20 cellular contexts compared by ENCODE assay signal in the genomic region with DNA sequence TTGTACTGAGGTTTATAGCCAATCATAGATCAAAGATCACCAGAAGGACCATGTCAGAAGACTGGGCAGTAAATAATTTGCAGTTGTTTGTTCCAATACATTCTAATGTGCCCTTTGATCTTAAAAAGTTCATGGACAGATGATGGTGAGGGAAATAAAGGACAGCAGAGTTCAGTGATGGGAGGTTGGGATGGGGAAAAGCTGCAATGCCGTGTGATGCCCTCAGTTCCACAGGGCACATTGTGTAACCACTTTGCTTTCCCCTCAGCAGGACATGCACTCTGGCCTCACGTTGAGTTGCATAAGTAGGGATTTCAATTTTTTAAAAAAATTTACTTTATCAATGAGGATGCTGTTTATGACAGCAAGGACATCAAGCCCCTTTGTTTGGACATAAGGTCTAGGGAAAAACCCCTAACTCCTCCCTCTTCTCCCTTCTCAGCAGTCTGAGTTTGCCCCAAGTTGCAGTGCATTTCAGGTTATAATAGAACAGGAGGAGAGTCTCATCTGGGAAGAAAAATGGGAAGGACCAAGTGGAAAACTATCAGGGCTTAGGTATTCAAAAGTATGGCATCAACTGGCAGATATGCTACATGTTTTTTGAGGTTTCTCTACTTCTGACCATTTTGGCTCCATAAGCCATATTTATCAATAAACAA.
DNase-seq lines count a peak whose midpoint lies in the region; ATAC-seq and TF ChIP-seq lines count a peak whose summit lies in the region.
"Had no signal": no experiment of that assay in that cellular context is flagged by ENCODE, and none has a peak within 500 bp of the region (broad histone marks: within the 10 kb centered on the region; RNA-seq: fewer than 3 reads in every experiment).

No MANE protein-coding gene starts in this region.

- H3K4me3 Mint-ChIP-seq in GM23338: no peak overlapping the region
- H3K4me3 Mint-ChIP-seq: B cell; CD4-positive, CD25-positive, alpha-beta regulatory T cell; CD8-positive, alpha-beta T cell; H9 had no signal

- H3K9me2 ChIP-seq in GM23338 (ENCODE audit: insufficient read depth) (peaks cover 15% of the 10 kb centered on the region; the same call in 1 of the 2 replicates), hepatocyte (replicated peaks; ENCODE audit: insufficient read depth) (no peaks in the 10 kb centered on the region)

- no peaks in the 10 kb centered on the region for H3K27me3 ChIP-seq in GM23338 (ENCODE audit: insufficient read depth)
- H3K27me3 ChIP-seq in hepatocyte: no peaks in the 10 kb centered on the region
- H3K27me3 ChIP-seq in liver (ENCODE audit: control insufficient read depth in 4 of 4, insufficient read depth in 4 of 4, low read length in 3 of 4): no peaks in the 10 kb centered on the region
- no peaks in the 10 kb centered on the region for H3K27me3 ChIP-seq in smooth muscle cell (ENCODE audit: low read depth)
- H3K27me3 ChIP-seq: BLaER1 had no signal

- peaks cover 1% of the 10 kb centered on the region for H3K27me3 Mint-ChIP-seq in GM23338 (ENCODE audit: insufficient read depth, low read depth, poor library complexity)

- no peaks in the 10 kb centered on the region for H3F3A ChIP-seq in GM23338 (replicated peaks; ENCODE audit: low read depth)
- H3F3A ChIP-seq in smooth muscle cell (ENCODE audit: low read depth): no peaks in the 10 kb centered on the region

- H3K4me3 ChIP-seq in GM23338 (no peak overlapping the region), hepatocyte (no peak overlapping the region), liver (ENCODE audit: low read depth in 1 of 3, low read length in 3 of 3) (no peak overlapping the region), smooth muscle cell (no peak overlapping the region)
- H3K4me3 ChIP-seq: BLaER1, GM23248 had no signal

- H3K79me2 ChIP-seq in GM23338 (replicated peaks; ENCODE audit: insufficient read depth) (no peaks in the 10 kb centered on the region), hepatocyte (no peaks in the 10 kb centered on the region), smooth muscle cell (ENCODE audit: low read depth) (no peaks in the 10 kb centered on the region)

- H3K27ac Mint-ChIP-seq in GM23338: no peak overlapping the region
- H3K27ac Mint-ChIP-seq: B cell; CD4-positive, CD25-positive, alpha-beta regulatory T cell; CD8-positive, alpha-beta T cell; H9 had no signal

- peak overlapping the region in 1 of 2 donors; percentile 14 for H3K9ac ChIP-seq in liver (ENCODE audit: low read depth in 1 of 2, low read length in 2 of 2)
- H3K9ac ChIP-seq in smooth muscle cell (ENCODE audit: low read depth): peak overlapping the region; percentile 16
- H3K9ac ChIP-seq: BLaER1, GM23248 had no signal

- no peaks in the 10 kb centered on the region for H3K4me1 Mint-ChIP-seq in GM23338
- H3K4me1 Mint-ChIP-seq: B cell; CD4-positive, CD25-positive, alpha-beta regulatory T cell had no signal

- H3K9me3 ChIP-seq in hepatocyte (ENCODE audit: low read depth) (no peaks in the 10 kb centered on the region), liver (ENCODE audit: control insufficient read depth in 4 of 4, low read length in 3 of 4) (no peaks in the 10 kb centered on the region), smooth muscle cell (replicated peaks; ENCODE audit: low read depth) (no peaks in the 10 kb centered on the region)
- H3K9me3 ChIP-seq: Caco-2 had no signal

- H3K27ac ChIP-seq in GM23338 (ENCODE audit: low read depth): no peak overlapping the region
- H3K27ac ChIP-seq in hepatocyte: peak overlapping the region; percentile 5
- peak overlapping the region; percentile 96 to 98 for H3K27ac ChIP-seq in liver (ENCODE audit: low read depth in 1 of 2, low read length in 2 of 2)
- peak overlapping the region; percentile 57 for H3K27ac ChIP-seq in smooth muscle cell (ENCODE audit: low read depth)
- H3K27ac ChIP-seq: 22Rv1, BLaER1, C4-2B, GM23248 had no signal

- no peaks in the 10 kb centered on the region; the same call in 2 of the 3 replicates for H3K36me3 Mint-ChIP-seq in GM23338 (ENCODE audit: low read depth)
- H3K36me3 Mint-ChIP-seq: CD4-positive, CD25-positive, alpha-beta regulatory T cell; CD8-positive, alpha-beta T cell had no signal

- TF ChIP-seq CTCF in GM23338 (conservative IDR thresholded peaks at IDR 0.05; ENCODE audit: low read depth in 2 of 2): no peak
- no peak for TF ChIP-seq CTCF in hepatocyte (IDR thresholded peaks at IDR 0.05; ENCODE audit: poor library complexity)
- no peak for TF ChIP-seq CTCF in liver (IDR thresholded peaks at IDR 0.05; ENCODE audit: low read depth, low read length, missing input control)
- TF ChIP-seq CTCF in smooth muscle cell (IDR thresholded peaks at IDR 0.05; ENCODE audit: borderline replicate concordance, insufficient read depth, poor library complexity, severe bottlenecking): no peak

- DNase-seq in GM23338 (ENCODE audit: low spot score) (no peak), hepatocyte (ENCODE audit: low spot score) (peak; percentile 27), smooth muscle cell (lab: John Stamatoyannopoulos, UW; ENCODE audit: unreplicated experiment) (no peak), DMS 273 treated with DMSO at 0.1 percent for 48 hours (lab: John Stamatoyannopoulos, UW) (no peak), DMS114 treated with DMSO at 0.1 percent for 48 hours (lab: John Stamatoyannopoulos, UW; ENCODE audit: unreplicated experiment) (no peak)
- DNase-seq: Caco-2; CD4-positive, CD25-positive, alpha-beta regulatory T cell; CD8-positive, alpha-beta T cell; DMS79 treated with DMSO at 0.1 percent for 48 hours; GF-D8; H9 had no signal

- H3K4me1 ChIP-seq in GM23338 (ENCODE audit: insufficient read depth) (no peaks in the 10 kb centered on the region), hepatocyte (ENCODE audit: insufficient read depth) (no peaks in the 10 kb centered on the region), liver (ENCODE audit: control insufficient read depth in 4 of 4, insufficient read depth in 4 of 4, low read length in 3 of 4) (peaks cover 1 to 25% (median 8%) of the 10 kb centered on the region in 4 donors), smooth muscle cell (ENCODE audit: low read depth) (no peaks in the 10 kb centered on the region)
- H3K4me1 ChIP-seq: BLaER1, Caco-2 had no signal

- H3K4me2 ChIP-seq in GM23338 (no peak overlapping the region), hepatocyte (no peak overlapping the region), smooth muscle cell (peak overlapping the region; percentile 51)
- H3K4me2 ChIP-seq: BLaER1 had no signal

- TF ChIP-seq RAD21 in liver (IDR thresholded peaks at IDR 0.05): peak; percentile 66 to 70

- H4K20me1 ChIP-seq in GM23338 (replicated peaks; ENCODE audit: insufficient read depth) (no peaks in the 10 kb centered on the region), hepatocyte (ENCODE audit: insufficient read depth, poor library complexity, severe bottlenecking) (no peaks in the 10 kb centered on the region), smooth muscle cell (ENCODE audit: low read depth) (no peaks in the 10 kb centered on the region)
- H4K20me1 ChIP-seq: BLaER1 had no signal

- WGBS in hepatocyte (ENCODE audit: low lambda C conversion rate, missing lambda C conversion rate): 86% methylated on average over 2 of the region's 2 CpGs
- 33% methylated on average over 2 of the region's 2 CpGs for WGBS in liver
- WGBS in smooth muscle cell (ENCODE audit: low lambda C conversion rate): 83% methylated on average over 2 of the region's 2 CpGs

- H3K36me3 ChIP-seq in GM23338 (ENCODE audit: insufficient read depth) (no peaks in the 10 kb centered on the region), hepatocyte (replicated peaks; ENCODE audit: insufficient read depth, low read depth) (no peaks in the 10 kb centered on the region), liver (ENCODE audit: control insufficient read depth in 4 of 4, insufficient read depth in 3 of 4, low read depth in 1 of 4, low read length in 3 of 4) (no peaks in the 10 kb centered on the region), smooth muscle cell (ENCODE audit: low read depth) (no peaks in the 10 kb centered on the region)
- H3K36me3 ChIP-seq: BLaER1 had no signal

- peaks cover 25% of the 10 kb centered on the region for H3K9me3 Mint-ChIP-seq in GM23338

- ATAC-seq in GM23338 (no peak), GM18858 (IDR thresholded peaks at IDR 0.05; ENCODE audit: unreplicated experiment) (no peak), HG03159 (IDR thresholded peaks at IDR 0.05; ENCODE audit: unreplicated experiment) (no peak)
- ATAC-seq: CD8-positive, alpha-beta T cell; HCT116 had no signal

- H2AFZ ChIP-seq in GM23338 (peak overlapping the region; percentile 83; the same call in 1 of the 2 replicates), hepatocyte (no peak overlapping the region), smooth muscle cell (ENCODE audit: low read depth) (no peak overlapping the region)
- H2AFZ ChIP-seq: GM23248 had no signal

TF ChIP-seq in GM23338, 12 proteins besides CTCF, POLR2A, EP300 and RAD21 (continues in another document):
- no peak for TF ChIP-seq EZH2 (IDR thresholded peaks at IDR 0.05; ENCODE audit: low read depth, unreplicated experiment)
- TF ChIP-seq, protein P1, sequence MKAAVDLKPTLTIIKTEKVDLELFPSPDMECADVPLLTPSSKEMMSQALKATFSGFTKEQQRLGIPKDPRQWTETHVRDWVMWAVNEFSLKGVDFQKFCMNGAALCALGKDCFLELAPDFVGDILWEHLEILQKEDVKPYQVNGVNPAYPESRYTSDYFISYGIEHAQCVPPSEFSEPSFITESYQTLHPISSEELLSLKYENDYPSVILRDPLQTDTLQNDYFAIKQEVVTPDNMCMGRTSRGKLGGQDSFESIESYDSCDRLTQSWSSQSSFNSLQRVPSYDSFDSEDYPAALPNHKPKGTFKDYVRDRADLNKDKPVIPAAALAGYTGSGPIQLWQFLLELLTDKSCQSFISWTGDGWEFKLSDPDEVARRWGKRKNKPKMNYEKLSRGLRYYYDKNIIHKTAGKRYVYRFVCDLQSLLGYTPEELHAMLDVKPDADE (IDR thresholded peaks at IDR 0.05): no peak
- no peak for TF ChIP-seq STAT1 (IDR thresholded peaks at IDR 0.05; ENCODE audit: unreplicated experiment)
- TF ChIP-seq CREB1 (CRISPR knock-in tag; IDR thresholded peaks at IDR 0.05; ENCODE audit: low read depth): no peak
- no peak for TF ChIP-seq ZNF331 (CRISPR knock-in tag; IDR thresholded peaks at IDR 0.05; ENCODE audit: low read depth)

TF ChIP-seq in liver, 16 proteins besides CTCF, POLR2A, EP300 and RAD21 (continues in another document):
- peak; percentile 86 for TF ChIP-seq YY1 (IDR thresholded peaks at IDR 0.05)
- TF ChIP-seq, protein P2, sequence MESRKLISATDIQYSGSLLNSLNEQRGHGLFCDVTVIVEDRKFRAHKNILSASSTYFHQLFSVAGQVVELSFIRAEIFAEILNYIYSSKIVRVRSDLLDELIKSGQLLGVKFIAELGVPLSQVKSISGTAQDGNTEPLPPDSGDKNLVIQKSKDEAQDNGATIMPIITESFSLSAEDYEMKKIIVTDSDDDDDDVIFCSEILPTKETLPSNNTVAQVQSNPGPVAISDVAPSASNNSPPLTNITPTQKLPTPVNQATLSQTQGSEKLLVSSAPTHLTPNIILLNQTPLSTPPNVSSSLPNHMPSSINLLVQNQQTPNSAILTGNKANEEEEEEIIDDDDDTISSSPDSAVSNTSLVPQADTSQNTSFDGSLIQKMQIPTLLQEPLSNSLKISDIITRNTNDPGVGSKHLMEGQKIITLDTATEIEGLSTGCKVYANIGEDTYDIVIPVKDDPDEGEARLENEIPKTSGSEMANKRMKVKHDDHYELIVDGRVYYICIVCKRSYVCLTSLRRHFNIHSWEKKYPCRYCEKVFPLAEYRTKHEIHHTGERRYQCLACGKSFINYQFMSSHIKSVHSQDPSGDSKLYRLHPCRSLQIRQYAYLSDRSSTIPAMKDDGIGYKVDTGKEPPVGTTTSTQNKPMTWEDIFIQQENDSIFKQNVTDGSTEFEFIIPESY (IDR thresholded peaks at IDR 0.05): peak; percentile 85
